ENCODE assay signal across 6 cellular contexts in the genomic region with DNA sequence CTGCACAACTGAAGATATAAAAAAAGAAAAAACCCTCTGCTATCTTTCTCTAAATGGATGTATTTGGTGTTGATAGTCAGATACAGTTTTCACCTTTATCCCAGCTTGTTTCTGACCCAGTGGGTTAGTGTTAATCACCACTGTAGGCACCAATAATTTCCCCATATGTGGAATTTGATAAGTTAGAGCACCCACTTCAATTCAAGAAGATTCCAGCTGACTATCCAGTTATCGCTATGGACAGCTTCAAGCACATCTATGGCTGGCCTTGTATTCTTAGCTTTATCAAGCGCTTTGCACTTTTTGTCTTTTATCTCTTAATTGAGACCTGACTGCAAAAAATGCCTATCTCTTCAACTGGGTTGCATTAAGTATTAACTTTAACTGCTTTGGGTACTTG.
"Had no signal": no experiment of that assay in that cellular context is flagged by ENCODE, and none has a peak within 500 bp of the region (broad histone marks: within the 10 kb centered on the region; RNA-seq: fewer than 3 reads in every experiment).

No MANE protein-coding gene starts in this region.

- ATAC-seq: HepG2 had no signal

- FAIRE-seq: HepG2, HTR-8/SVneo had no signal

- DNase-seq: IMR-90, KBM-7, KG1 had no signal

- H3K27ac ChIP-seq: HL-60 had no signal
